22 cellular contexts compared by ENCODE assay signal in genomic region chr11:43518407-43519165, GRCh38.
DNase-seq lines count a peak whose midpoint lies in the region; ATAC-seq, FAIRE-seq and TF ChIP-seq lines count a peak whose summit lies in the region.
"Had no signal": no experiment of that assay in that cellular context is flagged by ENCODE, and none has a peak within 500 bp of the region (broad histone marks: within the 10 kb centered on the region; RNA-seq: fewer than 3 reads in every experiment).

No MANE protein-coding gene starts in this region.

- intact Hi-C loops in mucosa of descending colon (cut with DNase I, micrococcal nuclease): no loop called here

- H3K4me1 ChIP-seq in mucosa of descending colon (ENCODE audit: low read depth) (no peaks in the 10 kb centered on the region), smooth muscle cell (ENCODE audit: low read depth) (no peaks in the 10 kb centered on the region)
- H3K4me1 ChIP-seq: esophagus squamous epithelium, HAP-1, transverse colon had no signal

- peaks cover 9 to 14% of the 10 kb centered on the region in 2 donors for H3K9me3 Mint-ChIP-seq in stimulated activated naive B cell treated with anti-CD40 and anti-IgM and Interleukin-4, amounts not matched to agents 10 μg/mL and 1 μg/mL and 100 μg/mL, for 72 hours

- DNase-seq in A172 (ENCODE audit: low spot score): peak; percentile 28
- DNase-seq in H54 (ENCODE audit: insufficient read length, low spot score): peak; percentile 47
- peak; percentile 31 for DNase-seq in astrocyte of the hippocampus (ENCODE audit: low read depth, low spot score)
- DNase-seq in iris pigment epithelial cell (ENCODE audit: low read depth): peak; percentile 67
- no peak for DNase-seq in mucosa of descending colon
- DNase-seq in stimulated activated naive B cell treated with anti-CD40 and anti-IgM and Interleukin-4, amounts not matched to agents 10 μg/mL and 1 μg/mL and 100 μg/mL, for 72 hours: no peak
- no peak for DNase-seq in smooth muscle cell (lab: John Stamatoyannopoulos, UW; ENCODE audit: unreplicated experiment)
- no peak for DNase-seq in GM19239 (ENCODE audit: insufficient read length, low spot score)
- DNase-seq: activated T-cell treated with anti-CD3 and anti-CD28 coated beads, Interleukin-2, amount 50 U/mL, for 48 hours; CD4-positive, alpha-beta memory T cell; DND-41; esophagus squamous epithelium; kidney; NCI-H1092 treated with DMSO at 0.1 percent for 48 hours; NCI-H510A treated with DMSO at 0.1 percent for 48 hours; transverse colon had no signal

- 74% methylated on average over 9 of the region's 9 CpGs for WGBS in smooth muscle cell (ENCODE audit: low lambda C conversion rate)

- no peaks in the 10 kb centered on the region for H4K20me1 ChIP-seq in smooth muscle cell (ENCODE audit: low read depth)

- TF ChIP-seq POLR2A in H54 (IDR thresholded peaks at IDR 0.05; ENCODE audit: low read depth, low read length): no peak

- H3K9ac ChIP-seq in smooth muscle cell (ENCODE audit: low read depth): no peak overlapping the region

- peaks cover 20 to 30% of the 10 kb centered on the region in 2 donors for H3K27me3 Mint-ChIP-seq in stimulated activated naive B cell treated with anti-CD40 and anti-IgM and Interleukin-4, amounts not matched to agents 10 μg/mL and 1 μg/mL and 100 μg/mL, for 72 hours

- FAIRE-seq in H54 (lab: Jason Lieb, UNC) (no peak), GM19239 (lab: Jason Lieb, UNC) (no peak)
- FAIRE-seq: kidney, TTC549 had no signal

- peaks cover 4% of the 10 kb centered on the region for H3K27me3 ChIP-seq in smooth muscle cell (ENCODE audit: low read depth)
- H3K27me3 ChIP-seq: hepatocyte, transverse colon had no signal

- H3K36me3 Mint-ChIP-seq in stimulated activated naive B cell treated with anti-CD40 and anti-IgM and Interleukin-4, amounts not matched to agents 10 μg/mL and 1 μg/mL and 100 μg/mL, for 72 hours: peaks cover 2 to 6% of the 10 kb centered on the region in 2 donors
- H3K36me3 Mint-ChIP-seq: CD4-positive, alpha-beta memory T cell; memory B cell had no signal

- H3K4me2 ChIP-seq in smooth muscle cell: no peak overlapping the region
- H3K4me2 ChIP-seq: hepatocyte had no signal

- no peak overlapping the region for H3K27ac Mint-ChIP-seq in stimulated activated naive B cell treated with anti-CD40 and anti-IgM and Interleukin-4, amounts not matched to agents 10 μg/mL and 1 μg/mL and 100 μg/mL, for 72 hours
- H3K27ac Mint-ChIP-seq: activated naive CD4-positive, alpha-beta T cell treated with anti-CD3 and anti-CD28 coated beads, Interleukin-2, amount 50 U/mL, for 72 hours; CD4-positive, alpha-beta memory T cell; memory B cell; nephron had no signal

- H3K9me3 ChIP-seq in mucosa of descending colon (no peaks in the 10 kb centered on the region), smooth muscle cell (replicated peaks; ENCODE audit: low read depth) (no peaks in the 10 kb centered on the region)
- H3K9me3 ChIP-seq: transverse colon had no signal

- H3K79me2 ChIP-seq in smooth muscle cell (ENCODE audit: low read depth): no peaks in the 10 kb centered on the region
- H3K79me2 ChIP-seq: hepatocyte had no signal

- peaks cover 0 to 5% of the 10 kb centered on the region in 2 donors for H3K4me1 Mint-ChIP-seq in stimulated activated naive B cell treated with anti-CD40 and anti-IgM and Interleukin-4, amounts not matched to agents 10 μg/mL and 1 μg/mL and 100 μg/mL, for 72 hours
- H3K4me1 Mint-ChIP-seq: CD4-positive, alpha-beta memory T cell; memory B cell; nephron had no signal

- no peaks in the 10 kb centered on the region for H3F3A ChIP-seq in smooth muscle cell (ENCODE audit: low read depth)

- H3K27ac ChIP-seq in smooth muscle cell (ENCODE audit: low read depth): no peak overlapping the region
- H3K27ac ChIP-seq: esophagus squamous epithelium, hepatocyte, transverse colon had no signal

- H3K4me3 Mint-ChIP-seq in stimulated activated naive B cell treated with anti-CD40 and anti-IgM and Interleukin-4, amounts not matched to agents 10 μg/mL and 1 μg/mL and 100 μg/mL, for 72 hours: no peak overlapping the region
- H3K4me3 Mint-ChIP-seq: CD4-positive, alpha-beta memory T cell; memory B cell; nephron had no signal

- no peak for ATAC-seq in mucosa of descending colon
- ATAC-seq in stimulated activated naive B cell treated with anti-CD40 and anti-IgM and Interleukin-4, amounts not matched to agents 10 μg/mL and 1 μg/mL and 100 μg/mL, for 72 hours (replicated peaks): no peak

- TF ChIP-seq CTCF in mucosa of descending colon (IDR thresholded peaks at IDR 0.05) (no peak), smooth muscle cell (IDR thresholded peaks at IDR 0.05; ENCODE audit: borderline replicate concordance, insufficient read depth, poor library complexity, severe bottlenecking) (no peak)

- H3K36me3 ChIP-seq in mucosa of descending colon (ENCODE audit: low read depth): no peaks in the 10 kb centered on the region
- no peaks in the 10 kb centered on the region for H3K36me3 ChIP-seq in smooth muscle cell (ENCODE audit: low read depth)
- H3K36me3 ChIP-seq: esophagus squamous epithelium, HAP-1, transverse colon had no signal

- H2AFZ ChIP-seq in smooth muscle cell (ENCODE audit: low read depth): no peak overlapping the region
- H2AFZ ChIP-seq: hepatocyte had no signal

- H3K4me3 ChIP-seq in mucosa of descending colon (no peak overlapping the region), smooth muscle cell (no peak overlapping the region)
- H3K4me3 ChIP-seq: esophagus squamous epithelium, HAP-1, hepatocyte, transverse colon had no signal

Comparison
In these comparisons a context has a peak if more than half of its experiments do, and no peak if none do; other contexts are left out.
1. DNase-seq: peak in A172 (single experiment), H54 (single experiment), astrocyte of the hippocampus (single experiment) and iris pigment epithelial cell (single experiment); none in mucosa of descending colon (0 of 3), stimulated activated naive B cell treated with anti-CD40 and anti-IgM and Interleukin-4, amounts not matched to agents 10 μg/mL and 1 μg/mL and 100 μg/mL, for 72 hours (single experiment), smooth muscle cell (single experiment) and GM19239 (single experiment).